Comparison of ENCODE assay signal across 8 cellular contexts in the genomic region with DNA sequence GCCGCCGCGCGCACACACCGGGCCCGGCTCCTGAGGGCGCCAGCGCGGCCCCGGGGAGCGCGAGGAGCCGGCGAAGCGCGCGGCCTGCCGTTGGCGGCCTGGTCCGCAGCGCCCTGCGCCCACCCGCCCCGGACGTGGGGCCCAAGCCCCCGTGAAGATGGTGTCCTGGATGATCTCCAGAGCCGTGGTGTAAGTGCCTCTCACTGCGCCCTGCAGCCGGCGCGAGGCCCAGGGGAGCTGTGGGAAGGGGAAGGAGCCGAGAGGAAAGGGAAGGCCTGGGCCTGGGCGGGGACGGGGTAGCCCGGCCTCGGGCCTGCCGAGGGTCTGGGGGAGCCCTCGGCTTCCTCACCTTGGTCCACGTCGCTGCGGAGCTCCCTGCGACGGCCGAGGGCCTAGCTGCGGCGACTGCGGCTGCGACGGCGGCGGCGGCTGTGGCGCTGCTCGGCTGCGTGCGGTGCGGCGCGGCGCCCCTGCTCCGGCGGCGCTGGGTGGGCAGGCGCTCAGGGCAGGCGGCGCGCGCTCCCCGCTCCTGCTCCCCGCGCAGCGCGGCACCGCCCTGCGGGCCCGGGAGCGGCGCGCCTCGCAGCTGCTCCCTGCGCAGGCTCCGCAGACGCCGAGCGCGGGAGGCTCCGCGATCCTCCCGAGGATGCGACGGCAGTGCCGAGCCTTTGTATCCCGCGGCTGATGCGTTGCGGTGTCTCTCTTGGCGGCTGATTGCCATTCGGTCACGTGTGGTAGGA. TPM values are rescaled to one million over a fixed set of nuclear protein-coding genes. Genes with fewer than 3 reads are reported as not detected.
DNase-seq lines count a peak whose midpoint lies in the region; ATAC-seq and TF ChIP-seq lines count a peak whose summit lies in the region.

A gene with protein sequence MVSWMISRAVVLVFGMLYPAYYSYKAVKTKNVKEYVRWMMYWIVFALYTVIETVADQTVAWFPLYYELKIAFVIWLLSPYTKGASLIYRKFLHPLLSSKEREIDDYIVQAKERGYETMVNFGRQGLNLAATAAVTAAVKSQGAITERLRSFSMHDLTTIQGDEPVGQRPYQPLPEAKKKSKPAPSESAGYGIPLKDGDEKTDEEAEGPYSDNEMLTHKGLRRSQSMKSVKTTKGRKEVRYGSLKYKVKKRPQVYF (plus strand): TSS at position 13 of the 740 bp plus-strand sequence. CDS start 145 bp downstream, at position 158.

- POLR2A ChIA-PET in naive thymus-derived CD8-positive, alpha-beta T cell (lab: Charles Lee) = interaction anchor here (0.6 to 2.2 kb wide), 7 partner anchors 33 to 389 kb away, joined by 3 to 12 read pairs (median 5); partner anchors contain the start of genes JMJD1C and NRBF2

- peak within 1 kb of the TSS; percentile 87 for H3K4me2 ChIP-seq in fibroblast of lung (ENCODE audit: extremely low read depth, insufficient read depth, low read length)

- peaks cover 36% of the 10 kb centered on the region for H3K4me1 Mint-ChIP-seq in activated T-helper 17 cell treated with anti-CD3 and anti-CD28 coated beads, Interleukin-2, amount 50 U/mL, for 72 hours
- peaks cover 41 to 68% (median 67%) of the 10 kb centered on the region in 4 donors for H3K4me1 Mint-ChIP-seq in naive thymus-derived CD8-positive, alpha-beta T cell
- peaks cover 65% of the 10 kb centered on the region for H3K4me1 Mint-ChIP-seq in stimulated activated naive CD8-positive, alpha-beta T cell treated with anti-CD3 and anti-CD28 coated beads, Interleukin-15, Interleukin-2, amounts not matched to agents 100 ng/mL and 50 ng/mL, for 24 hours (ENCODE audit: low read depth)

- H3K36me3 Mint-ChIP-seq in activated T-helper 17 cell treated with anti-CD3 and anti-CD28 coated beads, Interleukin-2, amount 50 U/mL, for 72 hours (ENCODE audit: low read depth) = peaks cover 18% of the 10 kb centered on the region
- no peaks in the 10 kb centered on the region for H3K36me3 Mint-ChIP-seq in naive thymus-derived CD8-positive, alpha-beta T cell
- H3K36me3 Mint-ChIP-seq in stimulated activated naive CD8-positive, alpha-beta T cell treated with anti-CD3 and anti-CD28 coated beads, Interleukin-15, Interleukin-2, amounts not matched to agents 100 ng/mL and 50 ng/mL, for 24 hours (ENCODE audit: low read depth) = peaks cover 14% of the 10 kb centered on the region

- peak within 1 kb of the TSS; percentile 77 to 95 (median 89) for H3K4me3 ChIP-seq in fibroblast of lung (replicated peaks in 1 of 4; ENCODE audit: control extremely low read depth in 1 of 4, insufficient read depth in 1 of 4, low read depth in 3 of 4, low read length in 4 of 4)

- H3K79me2 ChIP-seq in fibroblast of lung (ENCODE audit: control insufficient read depth, insufficient read depth, low read length) = peaks cover 85% of the 10 kb centered on the region

- H3K36me3 ChIP-seq in fibroblast of lung (ENCODE audit: control insufficient read depth, insufficient read depth, low read length) = no peaks in the 10 kb centered on the region

- no peaks in the 10 kb centered on the region for H3K27me3 Mint-ChIP-seq in activated T-helper 17 cell treated with anti-CD3 and anti-CD28 coated beads, Interleukin-2, amount 50 U/mL, for 72 hours
- no peaks in the 10 kb centered on the region for H3K27me3 Mint-ChIP-seq in naive thymus-derived CD8-positive, alpha-beta T cell
- no peaks in the 10 kb centered on the region for H3K27me3 Mint-ChIP-seq in stimulated activated naive CD8-positive, alpha-beta T cell treated with anti-CD3 and anti-CD28 coated beads, Interleukin-15, Interleukin-2, amounts not matched to agents 100 ng/mL and 50 ng/mL, for 24 hours

- peak within 1 kb of the TSS; percentile 93 for H3K4me3 Mint-ChIP-seq in activated T-helper 17 cell treated with anti-CD3 and anti-CD28 coated beads, Interleukin-2, amount 50 U/mL, for 72 hours
- H3K4me3 Mint-ChIP-seq in naive thymus-derived CD8-positive, alpha-beta T cell = peak within 1 kb of the TSS; percentile 79 to 94 (median 86)
- H3K4me3 Mint-ChIP-seq in stimulated activated naive CD8-positive, alpha-beta T cell treated with anti-CD3 and anti-CD28 coated beads, Interleukin-15, Interleukin-2, amounts not matched to agents 100 ng/mL and 50 ng/mL, for 24 hours = peak within 1 kb of the TSS; percentile 88

- peak; percentile 65 for ATAC-seq in GM19328 (IDR thresholded peaks at IDR 0.05; ENCODE audit: unreplicated experiment)
- peak; percentile 37 for ATAC-seq in HG03469 (IDR thresholded peaks at IDR 0.05; ENCODE audit: unreplicated experiment)
- ATAC-seq in activated T-helper 17 cell treated with anti-CD3 and anti-CD28 coated beads, Interleukin-2, amount 50 U/mL, for 72 hours (replicated peaks) = peak; percentile 63
- ATAC-seq in naive thymus-derived CD8-positive, alpha-beta T cell = peak; percentile 68 to 77

- peak within 1 kb of the TSS; percentile 94 for H3K27ac Mint-ChIP-seq in activated T-helper 17 cell treated with anti-CD3 and anti-CD28 coated beads, Interleukin-2, amount 50 U/mL, for 72 hours
- H3K27ac Mint-ChIP-seq in naive thymus-derived CD8-positive, alpha-beta T cell = peak within 1 kb of the TSS; percentile 84 to 95 (median 93)
- peak within 1 kb of the TSS; percentile 87 for H3K27ac Mint-ChIP-seq in stimulated activated naive CD8-positive, alpha-beta T cell treated with anti-CD3 and anti-CD28 coated beads, Interleukin-15, Interleukin-2, amounts not matched to agents 100 ng/mL and 50 ng/mL, for 24 hours

- no peaks in the 10 kb centered on the region for H4K20me1 ChIP-seq in fibroblast of lung (ENCODE audit: control insufficient read depth, extremely low read depth, insufficient read depth, low read length)

- H2AFZ ChIP-seq in fibroblast of lung (ENCODE audit: low read length) = peak within 1 kb of the TSS; percentile 72

- H3K4me1 ChIP-seq in fibroblast of lung (ENCODE audit: control insufficient read depth, extremely low read depth, insufficient read depth, low read length) = no peaks in the 10 kb centered on the region

- no peak for TF ChIP-seq CTCF in fibroblast of lung (conservative IDR thresholded peaks at IDR 0.05 in 1 of 2, IDR thresholded peaks at IDR 0.05 in 1 of 2; ENCODE audit: low read depth in 1 of 2, low read length in 2 of 2)

- no peaks in the 10 kb centered on the region for H3K27me3 ChIP-seq in fibroblast of lung (ENCODE audit: control insufficient read depth, insufficient read depth, low read length)

- H3K27ac ChIP-seq in fibroblast of lung (ENCODE audit: insufficient read depth, low read length) = peak within 1 kb of the TSS; percentile 92

- H3K9ac ChIP-seq in fibroblast of lung (ENCODE audit: insufficient read depth, low read length) = peak within 1 kb of the TSS; percentile 94

- H3K9me3 Mint-ChIP-seq in activated T-helper 17 cell treated with anti-CD3 and anti-CD28 coated beads, Interleukin-2, amount 50 U/mL, for 72 hours = no peaks in the 10 kb centered on the region
- no peaks in the 10 kb centered on the region for H3K9me3 Mint-ChIP-seq in naive thymus-derived CD8-positive, alpha-beta T cell
- no peaks in the 10 kb centered on the region for H3K9me3 Mint-ChIP-seq in stimulated activated naive CD8-positive, alpha-beta T cell treated with anti-CD3 and anti-CD28 coated beads, Interleukin-15, Interleukin-2, amounts not matched to agents 100 ng/mL and 50 ng/mL, for 24 hours

- DNase-seq in COR-L47 (lab: John Stamatoyannopoulos, UW) (peak; percentile 95), fibroblast of lung (ENCODE audit: low read depth in 2 of 2) (peak; percentile 75 to 78)
- peak; percentile 36 to 72 (median 62) for DNase-seq in naive thymus-derived CD8-positive, alpha-beta T cell

- no peaks in the 10 kb centered on the region for H3K9me3 ChIP-seq in fibroblast of lung (ENCODE audit: control insufficient read depth, insufficient read depth, low read depth, low read length)

TF ChIP-seq in PFSK-1, 5 proteins besides CTCF, POLR2A, EP300 and RAD21:
- TF ChIP-seq, protein P1, sequence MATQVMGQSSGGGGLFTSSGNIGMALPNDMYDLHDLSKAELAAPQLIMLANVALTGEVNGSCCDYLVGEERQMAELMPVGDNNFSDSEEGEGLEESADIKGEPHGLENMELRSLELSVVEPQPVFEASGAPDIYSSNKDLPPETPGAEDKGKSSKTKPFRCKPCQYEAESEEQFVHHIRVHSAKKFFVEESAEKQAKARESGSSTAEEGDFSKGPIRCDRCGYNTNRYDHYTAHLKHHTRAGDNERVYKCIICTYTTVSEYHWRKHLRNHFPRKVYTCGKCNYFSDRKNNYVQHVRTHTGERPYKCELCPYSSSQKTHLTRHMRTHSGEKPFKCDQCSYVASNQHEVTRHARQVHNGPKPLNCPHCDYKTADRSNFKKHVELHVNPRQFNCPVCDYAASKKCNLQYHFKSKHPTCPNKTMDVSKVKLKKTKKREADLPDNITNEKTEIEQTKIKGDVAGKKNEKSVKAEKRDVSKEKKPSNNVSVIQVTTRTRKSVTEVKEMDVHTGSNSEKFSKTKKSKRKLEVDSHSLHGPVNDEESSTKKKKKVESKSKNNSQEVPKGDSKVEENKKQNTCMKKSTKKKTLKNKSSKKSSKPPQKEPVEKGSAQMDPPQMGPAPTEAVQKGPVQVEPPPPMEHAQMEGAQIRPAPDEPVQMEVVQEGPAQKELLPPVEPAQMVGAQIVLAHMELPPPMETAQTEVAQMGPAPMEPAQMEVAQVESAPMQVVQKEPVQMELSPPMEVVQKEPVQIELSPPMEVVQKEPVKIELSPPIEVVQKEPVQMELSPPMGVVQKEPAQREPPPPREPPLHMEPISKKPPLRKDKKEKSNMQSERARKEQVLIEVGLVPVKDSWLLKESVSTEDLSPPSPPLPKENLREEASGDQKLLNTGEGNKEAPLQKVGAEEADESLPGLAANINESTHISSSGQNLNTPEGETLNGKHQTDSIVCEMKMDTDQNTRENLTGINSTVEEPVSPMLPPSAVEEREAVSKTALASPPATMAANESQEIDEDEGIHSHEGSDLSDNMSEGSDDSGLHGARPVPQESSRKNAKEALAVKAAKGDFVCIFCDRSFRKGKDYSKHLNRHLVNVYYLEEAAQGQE (IDR thresholded peaks at IDR 0.05; ENCODE audit: insufficient read depth in 1 of 2, low read depth in 2 of 2, low read length in 2 of 2) = no peak
- TF ChIP-seq FOXP2 (optimal IDR thresholded peaks at IDR 0.05; ENCODE audit: borderline replicate concordance, extremely low read depth, extremely low read length, insufficient read depth) = no peak
- TF ChIP-seq TAF1 (IDR thresholded peaks at IDR 0.05; ENCODE audit: borderline replicate concordance, insufficient read depth, low read length) = no peak
- TF ChIP-seq SIN3A (IDR thresholded peaks at IDR 0.05; ENCODE audit: borderline replicate concordance, insufficient read depth, low read length) = no peak
- peak; percentile 20; the same call in 1 of the 2 replicates for TF ChIP-seq POLR2AphosphoS5 (IDR thresholded peaks at IDR 0.05; ENCODE audit: low read depth, low read length)
TF ChIP-seq in PFSK-1: peak in this region for 1.

RNA-seq across cellular contexts. Expression of the gene that starts here (rescaled TPM):
- 11.0 TPM for polyA plus RNA-seq in PFSK-1 (2012; ENCODE audit: insufficient read length, low read depth)
- total RNA-seq in activated T-helper 17 cell treated with anti-CD3 and anti-CD28 coated beads, Interleukin-2, amount 50 U/mL, for 72 hours = 10 to 100 TPM; 18.5 to 20.0 TPM
- total RNA-seq in fibroblast of lung = 56.5 and 67.5 TPM in 2 replicates
- polyA plus RNA-seq in fibroblast of lung = 51.8 and 86.6 TPM in 2 replicates
- polyA plus RNA-seq in fibroblast of lung (2012) = 24.9 and 38.1 TPM in 2 replicates
- 9.0 and 9.2 TPM in 2 replicates for polyA minus RNA-seq in fibroblast of lung (ENCODE audit: low replicate concordance)
- total RNA-seq in naive thymus-derived CD8-positive, alpha-beta T cell = 10 to 100 TPM; 10.6 to 10.7 TPM
- 1 to 10 TPM; 3.8 to 6.1 (median 4.3) TPM for polyA plus RNA-seq in naive thymus-derived CD8-positive, alpha-beta T cell

Comparison
In these comparisons a context has a peak if more than half of its experiments do, and no peak if none do; other contexts are left out.
1. Peak in every context shown above with its lines: DNase-seq, ATAC-seq, H3K4me3 ChIP-seq and H3K27ac ChIP-seq.